ENCODE assay signal across 8 cellular contexts in genomic region chr17:35433075-35433894, GRCh38.
DNase-seq lines count a peak whose midpoint lies in the region; FAIRE-seq lines count a peak whose summit lies in the region.

No MANE protein-coding gene starts in this region.

- DNase-seq in GDM1 (lab: John Stamatoyannopoulos, UW), result peak; percentile 39
- peak; percentile 95 for DNase-seq in HTR-8/SVneo (ENCODE audit: insufficient read length, low spot score)
- peak; percentile 23 for DNase-seq in activated CD4-positive, CD25-positive, alpha-beta regulatory T cell treated with anti-CD3 and anti-CD28 coated beads, Interleukin-2, amount 50 U/mL, for 16 hours (ENCODE audit: low read depth, low spot score)
- DNase-seq in cerebellar cortex (ENCODE audit: low spot score), result peak; percentile 75
- DNase-seq in kidney glomerular epithelial cell (lab: John Stamatoyannopoulos, UW), result peak; percentile 96
- peak; percentile 34 to 69 for DNase-seq in stimulated activated CD4-positive, alpha-beta T cell treated with anti-CD3 and anti-CD28 coated beads, Interleukin-1b, Interleukin-23, amount 100 ng/mL, for 4 hours (ENCODE audit: low read depth in 2 of 2)
- DNase-seq in hippocampal formation (lab: John Stamatoyannopoulos, UW), result no peak
- no peak for DNase-seq in OCI-M2 (lab: John Stamatoyannopoulos, UW; ENCODE audit: unreplicated experiment)

- FAIRE-seq in HTR-8/SVneo (lab: Jason Lieb, UNC), result peak; percentile 93

Comparison
In these comparisons a context has a peak if more than half of its experiments do, and no peak if none do; other contexts are left out.
1. DNase-seq: peak in GDM1 (single experiment), HTR-8/SVneo (single experiment), activated CD4-positive, CD25-positive, alpha-beta regulatory T cell treated with anti-CD3 and anti-CD28 coated beads, Interleukin-2, amount 50 U/mL, for 16 hours (single experiment), cerebellar cortex (single experiment), kidney glomerular epithelial cell (single experiment) and stimulated activated CD4-positive, alpha-beta T cell treated with anti-CD3 and anti-CD28 coated beads, Interleukin-1b, Interleukin-23, amount 100 ng/mL, for 4 hours (2 of 2); none in hippocampal formation (0 of 2) and OCI-M2 (single experiment).